Comparison of ENCODE assay signal across 25 cellular contexts in the genomic region with DNA sequence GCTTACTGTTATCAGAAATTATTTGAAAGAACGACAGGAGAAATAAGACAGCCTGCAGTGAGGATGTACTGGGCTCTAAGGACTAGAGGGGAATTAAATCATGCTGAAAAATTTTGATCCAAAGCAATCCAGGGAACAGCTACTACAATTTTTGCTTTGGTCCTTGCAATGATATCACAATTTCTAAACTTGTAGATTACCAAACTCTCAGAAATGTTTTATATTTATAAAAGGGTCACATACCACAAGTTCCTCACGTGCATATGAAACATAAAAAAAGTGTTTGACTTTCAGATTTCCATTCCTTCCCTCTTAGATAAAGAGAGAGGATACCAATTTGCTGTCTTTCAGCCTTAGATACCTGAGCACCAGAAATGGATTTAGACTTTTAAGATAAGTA.
"Had no signal": no experiment of that assay in that cellular context is flagged by ENCODE, and none has a peak within 500 bp of the region (broad histone marks: within the 10 kb centered on the region; RNA-seq: fewer than 3 reads in every experiment).

No MANE protein-coding gene starts in this region.

- H3K4me3 Mint-ChIP-seq: naive thymus-derived CD8-positive, alpha-beta T cell; nephron progenitor cell; stimulated activated naive CD8-positive, alpha-beta T cell treated with anti-CD3 and anti-CD28 coated beads, Interleukin-15, amount 100 ng/mL, for 72 hours had no signal

- ATAC-seq: left ventricle myocardium superior; lower lobe of right lung; naive thymus-derived CD8-positive, alpha-beta T cell; sciatic nerve; stimulated activated naive CD8-positive, alpha-beta T cell treated with anti-CD3 and anti-CD28 coated beads, Interleukin-15, amount 100 ng/mL, for 72 hours; upper lobe of right lung had no signal

- DNase-seq: dermis blood vessel endothelial cell; effector memory CD4-positive, alpha-beta T cell; erythroblast; esophagus squamous epithelium; left ventricle myocardium superior; lower lobe of right lung; naive thymus-derived CD8-positive, alpha-beta T cell; nephron progenitor cell; occipital lobe; stimulated activated CD4-positive, alpha-beta T cell treated with anti-CD3 and anti-CD28 coated beads, Interleukin-12 subunit alpha, Interleukin-12 subunit beta, amount 100 ng/mL, for 4 hours; stimulated activated CD4-positive, alpha-beta T cell treated with anti-CD3 and anti-CD28 coated beads, Interleukin-1b, Interleukin-23, amount 100 ng/mL, for 48 hours; stimulated activated CD4-positive, alpha-beta T cell treated with anti-CD3 and anti-CD28 coated beads, Interleukin-4, amount 100 ng/mL, for 1 hour; stimulated activated CD8-positive, alpha-beta memory T cell treated with anti-CD3 and anti-CD28 coated beads, Interleukin-4, amount 100 ng/mL, for 48 hours; stimulated activated naive CD4-positive, alpha-beta T cell; stimulated activated naive CD8-positive, alpha-beta T cell treated with anti-CD3 and anti-CD28 coated beads, Interleukin-15, amount 100 ng/mL, for 72 hours; transverse colon; upper lobe of right lung had no signal

- H3K36me3 ChIP-seq: esophagus squamous epithelium, prostate gland, right atrium auricular region, upper lobe of right lung, vagina had no signal

- H3K27ac ChIP-seq: coronary artery, esophagus squamous epithelium, lower lobe of right lung, parathyroid adenoma, prostate gland, right atrium auricular region, suprapubic skin, transverse colon, upper lobe of right lung, vagina had no signal

- H3K4me3 ChIP-seq: coronary artery, esophagus squamous epithelium, lower lobe of right lung, prostate gland, right atrium auricular region, smooth muscle cell, suprapubic skin, transverse colon, upper lobe of right lung, vagina had no signal

- H3K27me3 Mint-ChIP-seq: naive thymus-derived CD8-positive, alpha-beta T cell; stimulated activated naive CD8-positive, alpha-beta T cell treated with anti-CD3 and anti-CD28 coated beads, Interleukin-15, amount 100 ng/mL, for 72 hours had no signal

- H3K4me1 ChIP-seq: esophagus squamous epithelium, lower lobe of right lung, parathyroid adenoma, prostate gland, suprapubic skin, transverse colon, vagina had no signal

- H3K27me3 ChIP-seq: esophagus squamous epithelium, right atrium auricular region, suprapubic skin, transverse colon, upper lobe of right lung, vagina had no signal

- H3K9me3 Mint-ChIP-seq: naive thymus-derived CD8-positive, alpha-beta T cell; nephron progenitor cell; stimulated activated naive CD8-positive, alpha-beta T cell treated with anti-CD3 and anti-CD28 coated beads, Interleukin-15, amount 100 ng/mL, for 72 hours had no signal

- H3K9me3 ChIP-seq: esophagus squamous epithelium, lower lobe of right lung, prostate gland, right atrium auricular region, suprapubic skin, transverse colon, upper lobe of right lung, vagina had no signal

- H3K27ac Mint-ChIP-seq: naive thymus-derived CD8-positive, alpha-beta T cell; stimulated activated naive CD8-positive, alpha-beta T cell treated with anti-CD3 and anti-CD28 coated beads, Interleukin-15, amount 100 ng/mL, for 72 hours had no signal

- H3K4me1 Mint-ChIP-seq: stimulated activated naive CD8-positive, alpha-beta T cell treated with anti-CD3 and anti-CD28 coated beads, Interleukin-15, amount 100 ng/mL, for 72 hours had no signal
